ENCODE assay signal across 8 cellular contexts in the genomic region with DNA sequence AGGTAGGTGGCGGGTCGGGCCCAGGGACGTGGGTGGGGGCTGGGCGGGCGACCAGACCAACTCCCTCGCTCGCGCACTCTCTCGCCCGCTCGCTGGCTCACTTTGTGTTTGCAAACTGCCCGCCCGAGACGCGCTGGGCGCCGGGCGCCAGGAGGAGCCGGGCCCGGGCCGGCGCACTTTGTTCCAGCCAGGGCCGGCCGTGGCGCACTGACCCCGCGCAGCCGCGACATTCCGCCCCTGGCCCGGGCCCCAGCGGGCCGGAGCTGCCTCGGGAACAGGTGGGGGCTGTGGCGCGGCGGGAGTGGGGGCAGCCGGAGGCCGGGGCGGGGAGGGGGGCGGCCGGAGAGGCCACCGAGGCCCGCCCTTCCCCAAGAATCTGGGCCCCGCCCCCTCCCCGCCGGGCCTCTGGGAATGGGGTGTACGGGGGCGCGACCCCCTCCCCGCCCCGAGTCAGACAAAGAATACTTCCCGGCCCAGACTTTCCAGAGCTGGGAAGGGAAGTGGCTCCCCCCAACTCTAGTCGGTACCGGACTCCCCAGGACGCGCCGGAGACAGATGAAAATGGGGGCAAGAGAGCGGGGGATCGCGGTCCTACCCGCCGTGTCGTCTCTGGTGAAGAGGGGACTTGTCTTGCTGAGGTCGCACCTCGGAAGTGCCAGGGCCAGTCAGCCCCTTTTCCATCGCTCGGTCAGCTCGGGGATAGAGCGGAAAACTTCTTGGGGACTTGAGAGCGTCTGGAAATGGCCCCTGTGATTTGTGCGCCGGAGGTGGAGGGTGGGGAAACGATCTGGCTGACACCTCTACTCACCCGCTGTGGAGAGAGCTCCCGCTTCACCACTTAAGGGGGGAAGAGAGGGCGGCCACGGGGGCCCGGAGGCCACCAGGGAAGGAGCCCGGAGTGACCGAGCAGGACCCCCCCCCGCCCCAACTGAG. TPM values are rescaled to one million over a fixed set of nuclear protein-coding genes. Genes with fewer than 3 reads are reported as not detected.
DNase-seq lines count a peak whose midpoint lies in the region; ATAC-seq lines count a peak whose summit lies in the region.

No MANE protein-coding gene starts in this region.

- peak overlapping the region; percentile 60 for H3K27ac Mint-ChIP-seq in activated naive CD8-positive, alpha-beta T cell treated with anti-CD3 and anti-CD28 coated beads, Interleukin-2, amount 10 ng/mL, durations not matched to agents 7 days and 5 days

- POLR2A ChIA-PET in activated naive CD8-positive, alpha-beta T cell treated with anti-CD3 and anti-CD28 coated beads, Interleukin-2, amount 10 ng/mL, durations not matched to agents 7 days and 5 days (lab: Charles Lee) = interaction anchor here (0.9 to 2.1 kb wide), 4 partner anchors 14 to 187 kb away, joined by 3 to 5 read pairs (median 4); no protein-coding TSS in a partner anchor

- H3K27ac ChIP-seq in rectal smooth muscle tissue (ENCODE audit: low read depth, low read length) = peak overlapping the region; percentile 59

- ATAC-seq in HG02588 (IDR thresholded peaks at IDR 0.05; ENCODE audit: unreplicated experiment) (peak; percentile 5), left ventricle myocardium superior (peak; percentile 48), GM18858 (IDR thresholded peaks at IDR 0.05; ENCODE audit: unreplicated experiment) (no peak)
- no peak for ATAC-seq in activated naive CD8-positive, alpha-beta T cell treated with anti-CD3 and anti-CD28 coated beads, Interleukin-2, amount 10 ng/mL, durations not matched to agents 7 days and 5 days (ENCODE audit: low read depth)

- peaks cover 2% of the 10 kb centered on the region for H3K4me1 ChIP-seq in rectal smooth muscle tissue (ENCODE audit: control insufficient read depth, insufficient read depth, low read length)

- H3K27me3 Mint-ChIP-seq in activated naive CD8-positive, alpha-beta T cell treated with anti-CD3 and anti-CD28 coated beads, Interleukin-2, amount 10 ng/mL, durations not matched to agents 7 days and 5 days = peaks cover 58% of the 10 kb centered on the region

- H3K4me1 Mint-ChIP-seq in activated naive CD8-positive, alpha-beta T cell treated with anti-CD3 and anti-CD28 coated beads, Interleukin-2, amount 10 ng/mL, durations not matched to agents 7 days and 5 days = peaks cover 12% of the 10 kb centered on the region

- no peaks in the 10 kb centered on the region for H3K36me3 ChIP-seq in rectal smooth muscle tissue (ENCODE audit: control insufficient read depth, insufficient read depth, low read length)

- peak overlapping the region; percentile 86 for H3K4me3 Mint-ChIP-seq in activated naive CD8-positive, alpha-beta T cell treated with anti-CD3 and anti-CD28 coated beads, Interleukin-2, amount 10 ng/mL, durations not matched to agents 7 days and 5 days

- no peaks in the 10 kb centered on the region for H3K9me3 Mint-ChIP-seq in activated naive CD8-positive, alpha-beta T cell treated with anti-CD3 and anti-CD28 coated beads, Interleukin-2, amount 10 ng/mL, durations not matched to agents 7 days and 5 days

- peak; percentile 53 for DNase-seq in NCI-H82 (lab: John Stamatoyannopoulos, UW)
- no peak for DNase-seq in NCI-H82 treated with DMSO at 0.1 percent for 48 hours (lab: John Stamatoyannopoulos, UW; ENCODE audit: unreplicated experiment)
- DNase-seq in NCI-H748 (lab: John Stamatoyannopoulos, UW; ENCODE audit: unreplicated experiment) = peak; percentile 66
- DNase-seq in activated naive CD8-positive, alpha-beta T cell treated with anti-CD3 and anti-CD28 coated beads, Interleukin-2, amount 10 ng/mL, durations not matched to agents 7 days and 5 days = peak; percentile 52
- DNase-seq in left ventricle myocardium superior = peak; percentile 63

- peak overlapping the region; percentile 51 for H3K9ac ChIP-seq in rectal smooth muscle tissue (ENCODE audit: low read length)

- H3K4me3 ChIP-seq in rectal smooth muscle tissue (ENCODE audit: low read length) = peak overlapping the region; percentile 96

- no peaks in the 10 kb centered on the region for H3K27me3 ChIP-seq in rectal smooth muscle tissue (ENCODE audit: control insufficient read depth, insufficient read depth, low read length)

- intact Hi-C loops in left ventricle myocardium superior (cut with micrococcal nuclease) = no loop called here

- H3K36me3 Mint-ChIP-seq in activated naive CD8-positive, alpha-beta T cell treated with anti-CD3 and anti-CD28 coated beads, Interleukin-2, amount 10 ng/mL, durations not matched to agents 7 days and 5 days = peaks cover 1% of the 10 kb centered on the region

RNA-seq across cellular contexts. Expression of a gene that starts 1.0 kb away (rescaled TPM):
- total RNA-seq in activated naive CD8-positive, alpha-beta T cell treated with anti-CD3 and anti-CD28 coated beads, Interleukin-2, amount 10 ng/mL, durations not matched to agents 7 days and 5 days = 1 to 10 TPM; 7.5 to 8.8 TPM
- total RNA-seq in left ventricle myocardium superior = 16.8 TPM

Comparison
In these comparisons a context has a peak if more than half of its experiments do, and no peak if none do; other contexts are left out.
1. ATAC-seq: peak in HG02588 (single experiment) and left ventricle myocardium superior (single experiment); none in activated naive CD8-positive, alpha-beta T cell treated with anti-CD3 and anti-CD28 coated beads, Interleukin-2, amount 10 ng/mL, durations not matched to agents 7 days and 5 days (single experiment) and GM18858 (single experiment).